1 cellular context compared by ENCODE assay signal in genomic region chr20:63831696-63832686, GRCh38.
TF ChIP-seq lines count a peak whose summit lies in the region.

No MANE protein-coding gene starts in this region.

TF ChIP-seq in GM23338, 12 proteins besides CTCF, POLR2A, EP300 and RAD21 (continued from another document):
- no peak for TF ChIP-seq EZH2phosphoT487 (IDR thresholded peaks at IDR 0.05; ENCODE audit: unreplicated experiment)
- no peak for TF ChIP-seq REST (IDR thresholded peaks at IDR 0.05; ENCODE audit: unreplicated experiment)
- TF ChIP-seq ZNF114 (CRISPR knock-in tag; IDR thresholded peaks at IDR 0.05): no peak
- TF ChIP-seq CREB1 (CRISPR knock-in tag; IDR thresholded peaks at IDR 0.05; ENCODE audit: low read depth): no peak
- peak; percentile 13; the same call in 1 of the 2 replicates for TF ChIP-seq POLR2AphosphoS5 (IDR thresholded peaks at IDR 0.05; ENCODE audit: low read depth)
